ENCODE assay signal across 1 cellular context in the genomic region with DNA sequence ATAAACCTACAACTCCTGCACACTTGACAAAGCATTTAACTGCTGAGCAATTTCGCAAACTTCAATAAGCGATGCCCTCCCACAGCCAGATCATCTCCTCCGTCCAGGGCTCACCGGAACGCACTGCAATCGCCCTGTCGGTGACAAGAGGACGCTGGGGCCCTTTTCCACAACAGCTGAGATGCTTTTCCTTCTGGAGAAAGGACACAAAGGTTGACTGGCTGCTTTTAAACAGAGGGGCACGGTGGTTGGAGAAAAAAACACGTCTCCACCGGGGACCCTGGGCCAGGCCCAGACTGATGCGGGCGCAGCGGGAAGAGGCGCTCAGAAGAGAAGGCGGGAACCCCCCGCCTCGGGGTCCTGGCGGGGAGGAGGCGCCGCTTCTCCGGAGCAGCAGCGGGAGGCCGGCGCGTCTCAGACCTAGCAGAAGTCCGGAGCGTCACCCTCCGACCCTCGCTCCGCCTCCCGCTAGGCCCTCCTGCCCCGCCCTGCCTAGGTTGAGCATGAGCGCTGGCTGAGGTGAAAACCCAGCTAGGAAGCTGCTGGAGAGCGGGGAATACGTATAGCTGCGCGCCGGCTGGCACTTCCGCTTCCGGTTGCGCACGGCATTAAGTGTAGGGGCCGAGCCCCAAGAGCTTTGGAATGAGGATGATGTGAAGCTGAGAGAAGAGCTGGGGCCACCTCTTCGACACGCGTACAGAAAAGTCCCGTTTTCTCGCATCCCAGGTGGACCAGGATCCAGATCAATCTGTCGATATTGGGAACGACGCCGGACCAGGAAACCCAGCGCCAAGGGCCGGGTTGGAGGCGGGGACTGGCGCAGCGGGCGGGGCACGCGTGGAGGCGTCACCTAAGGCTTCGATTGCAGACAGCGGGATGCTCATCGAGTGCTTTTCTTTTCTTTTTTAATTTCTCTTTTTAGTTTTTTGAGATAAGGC.
TF ChIP-seq lines count a peak whose summit lies in the region.

A gene (minus strand): TSS at position 564 of the 938 bp plus-strand sequence. CDS start 3,788 bp downstream, outside the sequence.

TF ChIP-seq in HepG2, 621 proteins besides CTCF, POLR2A, EP300 and RAD21 (continued from another document and continues in another):
- TF ChIP-seq, protein P1, sequence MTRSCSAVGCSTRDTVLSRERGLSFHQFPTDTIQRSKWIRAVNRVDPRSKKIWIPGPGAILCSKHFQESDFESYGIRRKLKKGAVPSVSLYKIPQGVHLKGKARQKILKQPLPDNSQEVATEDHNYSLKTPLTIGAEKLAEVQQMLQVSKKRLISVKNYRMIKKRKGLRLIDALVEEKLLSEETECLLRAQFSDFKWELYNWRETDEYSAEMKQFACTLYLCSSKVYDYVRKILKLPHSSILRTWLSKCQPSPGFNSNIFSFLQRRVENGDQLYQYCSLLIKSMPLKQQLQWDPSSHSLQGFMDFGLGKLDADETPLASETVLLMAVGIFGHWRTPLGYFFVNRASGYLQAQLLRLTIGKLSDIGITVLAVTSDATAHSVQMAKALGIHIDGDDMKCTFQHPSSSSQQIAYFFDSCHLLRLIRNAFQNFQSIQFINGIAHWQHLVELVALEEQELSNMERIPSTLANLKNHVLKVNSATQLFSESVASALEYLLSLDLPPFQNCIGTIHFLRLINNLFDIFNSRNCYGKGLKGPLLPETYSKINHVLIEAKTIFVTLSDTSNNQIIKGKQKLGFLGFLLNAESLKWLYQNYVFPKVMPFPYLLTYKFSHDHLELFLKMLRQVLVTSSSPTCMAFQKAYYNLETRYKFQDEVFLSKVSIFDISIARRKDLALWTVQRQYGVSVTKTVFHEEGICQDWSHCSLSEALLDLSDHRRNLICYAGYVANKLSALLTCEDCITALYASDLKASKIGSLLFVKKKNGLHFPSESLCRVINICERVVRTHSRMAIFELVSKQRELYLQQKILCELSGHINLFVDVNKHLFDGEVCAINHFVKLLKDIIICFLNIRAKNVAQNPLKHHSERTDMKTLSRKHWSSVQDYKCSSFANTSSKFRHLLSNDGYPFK (CRISPR knock-in tag; IDR thresholded peaks at IDR 0.05; ENCODE audit: borderline replicate concordance): peak; percentile 94
- TF ChIP-seq REL (CRISPR knock-in tag; conservative IDR thresholded peaks at IDR 0.05) (no peak), SRF (IDR thresholded peaks at IDR 0.05; ENCODE audit: low read depth, low read length) (0 out of 2 replicates have a peak, but pooled peaks have one; percentile 31), ZMYM4 (CRISPR knock-in tag; IDR thresholded peaks at IDR 0.05) (peak; percentile 77), TOPORS (CRISPR knock-in tag; IDR thresholded peaks at IDR 0.05) (no peak), PHF20 (CRISPR knock-in tag; IDR thresholded peaks at IDR 0.05) (peak; percentile 97), LCORL (IDR thresholded peaks at IDR 0.05) (no peak), LCORL (CRISPR knock-in tag; IDR thresholded peaks at IDR 0.05) (0 out of 2 replicates have a peak, but pooled peaks have one; percentile 32), ZNF326 (CRISPR knock-in tag; IDR thresholded peaks at IDR 0.05; ENCODE audit: borderline replicate concordance) (no peak), NBN (conservative IDR thresholded peaks at IDR 0.05) (no peak), EZH2 (conservative IDR thresholded peaks at IDR 0.05; ENCODE audit: low read depth, low read length) (no peak), DNMT1 (CRISPR knock-in tag; IDR thresholded peaks at IDR 0.05) (no peak), ISL2 (CRISPR knock-in tag; IDR thresholded peaks at IDR 0.05) (peak; percentile 45; the same call in 1 of the 2 replicates), ZMYM2 (CRISPR knock-in tag; IDR thresholded peaks at IDR 0.05) (no peak), KAT8 (CRISPR knock-in tag; IDR thresholded peaks at IDR 0.05) (peak; percentile 99), ARNT (IDR thresholded peaks at IDR 0.05) (no peak), KLF12 (CRISPR knock-in tag; IDR thresholded peaks at IDR 0.05; ENCODE audit: borderline replicate concordance) (0 out of 2 replicates have a peak, but pooled peaks have one; percentile 4), PHF21A (CRISPR knock-in tag; IDR thresholded peaks at IDR 0.05) (peak; percentile 83), ZNF317 (CRISPR knock-in tag; IDR thresholded peaks at IDR 0.05) (0 out of 2 replicates have a peak, but pooled peaks have one; percentile 63), ZNF598 (CRISPR knock-in tag; IDR thresholded peaks at IDR 0.05; ENCODE audit: borderline replicate concordance) (peak; percentile 25; the same call in 1 of the 2 replicates), ZNF343 (CRISPR knock-in tag; IDR thresholded peaks at IDR 0.05) (peak; percentile 90; the same call in 1 of the 2 replicates), KDM5A (IDR thresholded peaks at IDR 0.05; ENCODE audit: borderline replicate concordance, low read length) (peak; percentile 95), ZNF562 (CRISPR knock-in tag; IDR thresholded peaks at IDR 0.05; ENCODE audit: borderline replicate concordance) (no peak), ZNF143 (CRISPR knock-in tag; IDR thresholded peaks at IDR 0.05) (peak; percentile 63), MIER2 (CRISPR knock-in tag; IDR thresholded peaks at IDR 0.05) (peak; percentile 80), ZBTB7A (CRISPR knock-in tag; IDR thresholded peaks at IDR 0.05) (peak; percentile 63; the same call in 1 of the 2 replicates), PAWR (CRISPR knock-in tag; IDR thresholded peaks at IDR 0.05; ENCODE audit: borderline replicate concordance) (0 out of 2 replicates have a peak, but pooled peaks have one; percentile 24), STAG1 (CRISPR knock-in tag; IDR thresholded peaks at IDR 0.05) (no peak), ZNF205 (CRISPR knock-in tag; IDR thresholded peaks at IDR 0.05) (peak; percentile 90), HMG20B (CRISPR knock-in tag; conservative IDR thresholded peaks at IDR 0.05) (no peak; the same call in 1 of the 2 replicates), ZNF382 (CRISPR knock-in tag; IDR thresholded peaks at IDR 0.05; ENCODE audit: borderline replicate concordance) (no peak), ZNF703 (CRISPR knock-in tag; IDR thresholded peaks at IDR 0.05; ENCODE audit: borderline replicate concordance) (peak; percentile 73; the same call in 1 of the 2 replicates), RAD51 (IDR thresholded peaks at IDR 0.05; ENCODE audit: borderline replicate concordance) (no peak), TCF7L2 (IDR thresholded peaks at IDR 0.05; ENCODE audit: low read depth, low read length) (no peak), ZBTB7B (CRISPR knock-in tag; IDR thresholded peaks at IDR 0.05) (peak; percentile 71), ZNF558 (CRISPR knock-in tag; IDR thresholded peaks at IDR 0.05; ENCODE audit: borderline replicate concordance) (no peak; the same call in 1 of the 2 replicates), SALL1 (CRISPR knock-in tag; IDR thresholded peaks at IDR 0.05) (peak; percentile 86), ZNF354B (CRISPR knock-in tag; IDR thresholded peaks at IDR 0.05) (no peak)
- TF ChIP-seq, protein P2, sequence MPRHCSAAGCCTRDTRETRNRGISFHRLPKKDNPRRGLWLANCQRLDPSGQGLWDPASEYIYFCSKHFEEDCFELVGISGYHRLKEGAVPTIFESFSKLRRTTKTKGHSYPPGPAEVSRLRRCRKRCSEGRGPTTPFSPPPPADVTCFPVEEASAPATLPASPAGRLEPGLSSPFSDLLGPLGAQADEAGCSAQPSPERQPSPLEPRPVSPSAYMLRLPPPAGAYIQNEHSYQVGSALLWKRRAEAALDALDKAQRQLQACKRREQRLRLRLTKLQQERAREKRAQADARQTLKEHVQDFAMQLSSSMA (CRISPR knock-in tag; IDR thresholded peaks at IDR 0.05): peak; percentile 74; the same call in 1 of the 2 replicates
- TF ChIP-seq, protein P3, sequence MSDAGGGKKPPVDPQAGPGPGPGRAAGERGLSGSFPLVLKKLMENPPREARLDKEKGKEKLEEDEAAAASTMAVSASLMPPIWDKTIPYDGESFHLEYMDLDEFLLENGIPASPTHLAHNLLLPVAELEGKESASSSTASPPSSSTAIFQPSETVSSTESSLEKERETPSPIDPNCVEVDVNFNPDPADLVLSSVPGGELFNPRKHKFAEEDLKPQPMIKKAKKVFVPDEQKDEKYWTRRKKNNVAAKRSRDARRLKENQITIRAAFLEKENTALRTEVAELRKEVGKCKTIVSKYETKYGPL (CRISPR knock-in tag; IDR thresholded peaks at IDR 0.05): no peak
- TF ChIP-seq, protein P4, sequence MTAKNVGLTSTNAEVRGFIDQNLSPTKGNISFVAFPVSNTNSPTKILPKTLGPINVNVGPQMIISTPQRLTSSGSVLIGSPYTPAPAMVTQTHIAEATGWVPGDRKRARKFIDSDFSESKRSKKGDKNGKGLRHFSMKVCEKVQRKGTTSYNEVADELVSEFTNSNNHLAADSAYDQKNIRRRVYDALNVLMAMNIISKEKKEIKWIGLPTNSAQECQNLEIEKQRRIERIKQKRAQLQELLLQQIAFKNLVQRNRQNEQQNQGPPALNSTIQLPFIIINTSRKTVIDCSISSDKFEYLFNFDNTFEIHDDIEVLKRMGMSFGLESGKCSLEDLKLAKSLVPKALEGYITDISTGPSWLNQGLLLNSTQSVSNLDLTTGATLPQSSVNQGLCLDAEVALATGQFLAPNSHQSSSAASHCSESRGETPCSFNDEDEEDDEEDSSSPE (CRISPR knock-in tag; IDR thresholded peaks at IDR 0.05): peak; percentile 84
- TF ChIP-seq, protein P5, sequence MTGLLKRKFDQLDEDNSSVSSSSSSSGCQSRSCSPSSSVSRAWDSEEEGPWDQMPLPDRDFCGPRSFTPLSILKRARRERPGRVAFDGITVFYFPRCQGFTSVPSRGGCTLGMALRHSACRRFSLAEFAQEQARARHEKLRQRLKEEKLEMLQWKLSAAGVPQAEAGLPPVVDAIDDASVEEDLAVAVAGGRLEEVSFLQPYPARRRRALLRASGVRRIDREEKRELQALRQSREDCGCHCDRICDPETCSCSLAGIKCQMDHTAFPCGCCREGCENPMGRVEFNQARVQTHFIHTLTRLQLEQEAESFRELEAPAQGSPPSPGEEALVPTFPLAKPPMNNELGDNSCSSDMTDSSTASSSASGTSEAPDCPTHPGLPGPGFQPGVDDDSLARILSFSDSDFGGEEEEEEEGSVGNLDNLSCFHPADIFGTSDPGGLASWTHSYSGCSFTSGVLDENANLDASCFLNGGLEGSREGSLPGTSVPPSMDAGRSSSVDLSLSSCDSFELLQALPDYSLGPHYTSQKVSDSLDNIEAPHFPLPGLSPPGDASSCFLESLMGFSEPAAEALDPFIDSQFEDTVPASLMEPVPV (CRISPR knock-in tag; IDR thresholded peaks at IDR 0.05): no peak
- TF ChIP-seq, protein P6, sequence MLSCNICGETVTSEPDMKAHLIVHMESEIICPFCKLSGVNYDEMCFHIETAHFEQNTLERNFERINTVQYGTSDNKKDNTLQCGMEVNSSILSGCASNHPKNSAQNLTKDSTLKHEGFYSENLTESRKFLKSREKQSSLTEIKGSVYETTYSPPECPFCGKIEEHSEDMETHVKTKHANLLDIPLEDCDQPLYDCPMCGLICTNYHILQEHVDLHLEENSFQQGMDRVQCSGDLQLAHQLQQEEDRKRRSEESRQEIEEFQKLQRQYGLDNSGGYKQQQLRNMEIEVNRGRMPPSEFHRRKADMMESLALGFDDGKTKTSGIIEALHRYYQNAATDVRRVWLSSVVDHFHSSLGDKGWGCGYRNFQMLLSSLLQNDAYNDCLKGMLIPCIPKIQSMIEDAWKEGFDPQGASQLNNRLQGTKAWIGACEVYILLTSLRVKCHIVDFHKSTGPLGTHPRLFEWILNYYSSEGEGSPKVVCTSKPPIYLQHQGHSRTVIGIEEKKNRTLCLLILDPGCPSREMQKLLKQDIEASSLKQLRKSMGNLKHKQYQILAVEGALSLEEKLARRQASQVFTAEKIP (CRISPR knock-in tag; IDR thresholded peaks at IDR 0.05; ENCODE audit: borderline replicate concordance): no peak
- TF ChIP-seq, protein P7, sequence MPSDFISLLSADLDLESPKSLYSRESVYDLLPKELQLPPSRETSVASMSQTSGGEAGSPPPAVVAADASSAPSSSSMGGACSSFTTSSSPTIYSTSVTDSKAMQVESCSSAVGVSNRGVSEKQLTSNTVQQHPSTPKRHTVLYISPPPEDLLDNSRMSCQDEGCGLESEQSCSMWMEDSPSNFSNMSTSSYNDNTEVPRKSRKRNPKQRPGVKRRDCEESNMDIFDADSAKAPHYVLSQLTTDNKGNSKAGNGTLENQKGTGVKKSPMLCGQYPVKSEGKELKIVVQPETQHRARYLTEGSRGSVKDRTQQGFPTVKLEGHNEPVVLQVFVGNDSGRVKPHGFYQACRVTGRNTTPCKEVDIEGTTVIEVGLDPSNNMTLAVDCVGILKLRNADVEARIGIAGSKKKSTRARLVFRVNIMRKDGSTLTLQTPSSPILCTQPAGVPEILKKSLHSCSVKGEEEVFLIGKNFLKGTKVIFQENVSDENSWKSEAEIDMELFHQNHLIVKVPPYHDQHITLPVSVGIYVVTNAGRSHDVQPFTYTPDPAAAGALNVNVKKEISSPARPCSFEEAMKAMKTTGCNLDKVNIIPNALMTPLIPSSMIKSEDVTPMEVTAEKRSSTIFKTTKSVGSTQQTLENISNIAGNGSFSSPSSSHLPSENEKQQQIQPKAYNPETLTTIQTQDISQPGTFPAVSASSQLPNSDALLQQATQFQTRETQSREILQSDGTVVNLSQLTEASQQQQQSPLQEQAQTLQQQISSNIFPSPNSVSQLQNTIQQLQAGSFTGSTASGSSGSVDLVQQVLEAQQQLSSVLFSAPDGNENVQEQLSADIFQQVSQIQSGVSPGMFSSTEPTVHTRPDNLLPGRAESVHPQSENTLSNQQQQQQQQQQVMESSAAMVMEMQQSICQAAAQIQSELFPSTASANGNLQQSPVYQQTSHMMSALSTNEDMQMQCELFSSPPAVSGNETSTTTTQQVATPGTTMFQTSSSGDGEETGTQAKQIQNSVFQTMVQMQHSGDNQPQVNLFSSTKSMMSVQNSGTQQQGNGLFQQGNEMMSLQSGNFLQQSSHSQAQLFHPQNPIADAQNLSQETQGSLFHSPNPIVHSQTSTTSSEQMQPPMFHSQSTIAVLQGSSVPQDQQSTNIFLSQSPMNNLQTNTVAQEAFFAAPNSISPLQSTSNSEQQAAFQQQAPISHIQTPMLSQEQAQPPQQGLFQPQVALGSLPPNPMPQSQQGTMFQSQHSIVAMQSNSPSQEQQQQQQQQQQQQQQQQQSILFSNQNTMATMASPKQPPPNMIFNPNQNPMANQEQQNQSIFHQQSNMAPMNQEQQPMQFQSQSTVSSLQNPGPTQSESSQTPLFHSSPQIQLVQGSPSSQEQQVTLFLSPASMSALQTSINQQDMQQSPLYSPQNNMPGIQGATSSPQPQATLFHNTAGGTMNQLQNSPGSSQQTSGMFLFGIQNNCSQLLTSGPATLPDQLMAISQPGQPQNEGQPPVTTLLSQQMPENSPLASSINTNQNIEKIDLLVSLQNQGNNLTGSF (CRISPR knock-in tag; IDR thresholded peaks at IDR 0.05): no peak
- TF ChIP-seq, protein P8, sequence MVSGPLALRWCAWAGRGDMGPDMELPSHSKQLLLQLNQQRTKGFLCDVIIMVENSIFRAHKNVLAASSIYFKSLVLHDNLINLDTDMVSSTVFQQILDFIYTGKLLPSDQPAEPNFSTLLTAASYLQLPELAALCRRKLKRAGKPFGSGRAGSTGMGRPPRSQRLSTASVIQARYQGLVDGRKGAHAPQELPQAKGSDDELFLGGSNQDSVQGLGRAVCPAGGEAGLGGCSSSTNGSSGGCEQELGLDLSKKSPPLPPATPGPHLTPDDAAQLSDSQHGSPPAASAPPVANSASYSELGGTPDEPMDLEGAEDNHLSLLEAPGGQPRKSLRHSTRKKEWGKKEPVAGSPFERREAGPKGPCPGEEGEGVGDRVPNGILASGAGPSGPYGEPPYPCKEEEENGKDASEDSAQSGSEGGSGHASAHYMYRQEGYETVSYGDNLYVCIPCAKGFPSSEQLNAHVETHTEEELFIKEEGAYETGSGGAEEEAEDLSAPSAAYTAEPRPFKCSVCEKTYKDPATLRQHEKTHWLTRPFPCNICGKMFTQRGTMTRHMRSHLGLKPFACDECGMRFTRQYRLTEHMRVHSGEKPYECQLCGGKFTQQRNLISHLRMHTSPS (CRISPR knock-in tag; IDR thresholded peaks at IDR 0.05; ENCODE audit: low read depth): 0 out of 2 replicates have a peak, but pooled peaks have one; percentile 39
